In genomic region chr3:134237454-134238145, GRCh38 we compare ENCODE assay signal across 12 cellular contexts. TPM values are rescaled to one million over a fixed set of nuclear protein-coding genes. Genes with fewer than 3 reads are reported as not detected.
A peak's percentile ranks its signal among the peaks of the same experiment; 100 is the strongest.
DNase-seq lines count a peak whose midpoint lies in the region; ATAC-seq and TF ChIP-seq lines count a peak whose summit lies in the region.
"Had no signal": no experiment of that assay in that cellular context is flagged by ENCODE, and none has a peak within 500 bp of the region (broad histone marks: within the 10 kb centered on the region; RNA-seq: fewer than 3 reads in every experiment).

No MANE protein-coding gene starts in this region.

- no peak for TF ChIP-seq CTCF in breast epithelium (IDR thresholded peaks at IDR 0.05)
- TF ChIP-seq CTCF in uterus (IDR thresholded peaks at IDR 0.05), result no peak
- no peak for TF ChIP-seq CTCF in osteoblast (IDR thresholded peaks at IDR 0.05; ENCODE audit: extremely low read depth, low read depth, low read length)

- no peak for TF ChIP-seq POLR2A in breast epithelium (IDR thresholded peaks at IDR 0.05)
- TF ChIP-seq POLR2A in uterus (IDR thresholded peaks at IDR 0.05), result no peak

- no peak overlapping the region for H3K4me2 ChIP-seq in mesenchymal stem cell (ENCODE audit: low read length, poor library complexity, severe bottlenecking)
- no peak overlapping the region for H3K4me2 ChIP-seq in osteoblast (ENCODE audit: insufficient read depth, low read length)

- no peak overlapping the region for H3K4ac ChIP-seq in mesenchymal stem cell (ENCODE audit: low read depth in 1 of 2, low read length in 2 of 2)

- H3K4me3 Mint-ChIP-seq in activated naive CD4-positive, alpha-beta T cell treated with anti-CD3 and anti-CD28 coated beads, Interleukin-2, amount 50 U/mL, for 24 hours, result peak overlapping the region; percentile 1

- H2BK15ac ChIP-seq in mesenchymal stem cell (ENCODE audit: low read depth, poor library complexity, severe bottlenecking), result no peak overlapping the region

- no peak for DNase-seq in activated naive CD4-positive, alpha-beta T cell treated with Interleukin-2 at 50 U/mL for 16 hours
- DNase-seq in breast epithelium (ENCODE audit: low spot score in 2 of 2) (no peak), mesenchymal stem cell (no peak), uterus (no peak), NCI-H1694 treated with DMSO at 0.1 percent for 48 hours (lab: John Stamatoyannopoulos, UW) (no peak), osteoblast (ENCODE audit: insufficient read length, low spot score, missing footprints) (no peak)
- DNase-seq: activated naive CD4-positive, alpha-beta T cell; BE2C; stimulated activated CD4-positive, alpha-beta T cell treated with anti-CD3 and anti-CD28 coated beads, Interleukin-1b, Interleukin-23, amount 100 ng/mL, for 48 hours; testis had no signal

- peak overlapping the region; percentile 70 for H3K27ac Mint-ChIP-seq in activated naive CD4-positive, alpha-beta T cell treated with anti-CD3 and anti-CD28 coated beads, Interleukin-2, amount 50 U/mL, for 24 hours

- H2BK120ac ChIP-seq in mesenchymal stem cell (ENCODE audit: low read depth, low read length), result no peak overlapping the region

- H4K8ac ChIP-seq in mesenchymal stem cell (ENCODE audit: low read length), result no peak overlapping the region

- no peak for ATAC-seq in GM21423 (IDR thresholded peaks at IDR 0.05; ENCODE audit: unreplicated experiment)

- H3K36me3 ChIP-seq in breast epithelium (no peaks in the 10 kb centered on the region), mesenchymal stem cell (ENCODE audit: control insufficient read depth in 1 of 2, insufficient read depth in 2 of 2, low read depth in 1 of 2, low read length in 2 of 2) (no peaks in the 10 kb centered on the region), uterus (no peaks in the 10 kb centered on the region), osteoblast (ENCODE audit: insufficient read depth, low read length) (no peaks in the 10 kb centered on the region)
- H3K36me3 ChIP-seq: BE2C had no signal

- no peak overlapping the region for H3K18ac ChIP-seq in mesenchymal stem cell (ENCODE audit: low read depth in 1 of 2, low read length in 2 of 2)

- H4K20me1 ChIP-seq in osteoblast (ENCODE audit: insufficient read depth, low read length), result peaks cover 74% of the 10 kb centered on the region

- peaks cover 0 to 20% of the 10 kb centered on the region in 2 donors for H3K4me1 ChIP-seq in breast epithelium
- peaks cover 2% of the 10 kb centered on the region for H3K4me1 ChIP-seq in mesenchymal stem cell (ENCODE audit: control insufficient read depth, insufficient read depth, low read depth, low read length)
- H3K4me1 ChIP-seq in uterus, result peaks cover 0 to 27% of the 10 kb centered on the region in 2 donors
- H3K4me1 ChIP-seq in osteoblast (ENCODE audit: insufficient read depth, low read length), result peaks cover 14% of the 10 kb centered on the region
- H3K4me1 ChIP-seq: BE2C had no signal

- no peak overlapping the region for H2AFZ ChIP-seq in mesenchymal stem cell (ENCODE audit: low read depth, low read length)
- H2AFZ ChIP-seq in osteoblast (ENCODE audit: low read length), result no peak overlapping the region

- H3K9ac ChIP-seq in mesenchymal stem cell (ENCODE audit: low read length), result peak overlapping the region; percentile 8

- peaks cover 89% of the 10 kb centered on the region for H3K4me1 Mint-ChIP-seq in activated naive CD4-positive, alpha-beta T cell treated with anti-CD3 and anti-CD28 coated beads, Interleukin-2, amount 50 U/mL, for 24 hours

- no peak overlapping the region for H2BK5ac ChIP-seq in mesenchymal stem cell (ENCODE audit: low read depth, low read length, poor library complexity, severe bottlenecking)

- H3K79me1 ChIP-seq in mesenchymal stem cell (replicated peaks; ENCODE audit: low read length, poor library complexity, severe bottlenecking), result peaks cover 2% of the 10 kb centered on the region

- H3K14ac ChIP-seq in mesenchymal stem cell (ENCODE audit: low read length in 2 of 2), result no peak overlapping the region

- H3K79me2 ChIP-seq in osteoblast (ENCODE audit: insufficient read depth, low read length), result peaks cover 96% of the 10 kb centered on the region

- WGBS in mesenchymal stem cell, result 93% methylated on average over 2 of the region's 4 CpGs

- peak overlapping the region; percentile 53 to 69 for H3K27ac ChIP-seq in breast epithelium
- no peak overlapping the region for H3K27ac ChIP-seq in mesenchymal stem cell (ENCODE audit: low read length, poor library complexity, severe bottlenecking)
- H3K27ac ChIP-seq in uterus, result peak overlapping the region; percentile 46 to 67
- no peak overlapping the region for H3K27ac ChIP-seq in osteoblast (ENCODE audit: low read depth, low read length)

- intact Hi-C loops in breast epithelium (cut with DNase I; ENCODE audit: low total_unique reads), result no loop called here
- intact Hi-C loops in uterus (cut with DNase I; ENCODE audit: low total_unique reads), result no loop called here

- H3K9me3 Mint-ChIP-seq in activated naive CD4-positive, alpha-beta T cell treated with anti-CD3 and anti-CD28 coated beads, Interleukin-2, amount 50 U/mL, for 24 hours, result no peaks in the 10 kb centered on the region

- H3K27me3 Mint-ChIP-seq in activated naive CD4-positive, alpha-beta T cell treated with anti-CD3 and anti-CD28 coated beads, Interleukin-2, amount 50 U/mL, for 24 hours, result no peaks in the 10 kb centered on the region

- H3K36me3 Mint-ChIP-seq in activated naive CD4-positive, alpha-beta T cell treated with anti-CD3 and anti-CD28 coated beads, Interleukin-2, amount 50 U/mL, for 24 hours, result peaks cover 5% of the 10 kb centered on the region

- no peaks in the 10 kb centered on the region for H3K9me3 ChIP-seq in breast epithelium
- H3K9me3 ChIP-seq in mesenchymal stem cell (ENCODE audit: control insufficient read depth, low read length), result no peaks in the 10 kb centered on the region
- H3K9me3 ChIP-seq in uterus, result no peaks in the 10 kb centered on the region
- no peaks in the 10 kb centered on the region for H3K9me3 ChIP-seq in osteoblast (ENCODE audit: low read depth, low read length)
- H3K9me3 ChIP-seq: BE2C, testis had no signal

- no peaks in the 10 kb centered on the region for H3K27me3 ChIP-seq in breast epithelium
- H3K27me3 ChIP-seq in mesenchymal stem cell (ENCODE audit: control insufficient read depth in 1 of 2, insufficient read depth in 1 of 2, low read length in 2 of 2), result no peaks in the 10 kb centered on the region
- H3K27me3 ChIP-seq in uterus, result no peaks in the 10 kb centered on the region
- no peaks in the 10 kb centered on the region for H3K27me3 ChIP-seq in osteoblast (ENCODE audit: insufficient read depth, low read length)
- H3K27me3 ChIP-seq: BE2C, testis had no signal

- no peak overlapping the region for H4K91ac ChIP-seq in mesenchymal stem cell (ENCODE audit: low read length)

- H2BK12ac ChIP-seq in mesenchymal stem cell (ENCODE audit: low read length in 2 of 2), result no peak overlapping the region

- no peak overlapping the region for H3K23ac ChIP-seq in mesenchymal stem cell (ENCODE audit: low read length in 2 of 2)

- H3K4me3 ChIP-seq in breast epithelium (no peak overlapping the region), mesenchymal stem cell (ENCODE audit: insufficient read depth in 1 of 2, low read depth in 1 of 2, low read length in 2 of 2) (no peak overlapping the region), uterus (no peak overlapping the region), osteoblast (ENCODE audit: insufficient read depth, low read length) (no peak overlapping the region)
- H3K4me3 ChIP-seq: testis had no signal

- no peak overlapping the region for H2AK5ac ChIP-seq in mesenchymal stem cell (ENCODE audit: low read length, severe bottlenecking)

RNA-seq across cellular contexts. Expression of gene RYK, which starts 13.1 kb away (rescaled TPM):
- total RNA-seq in breast epithelium (100 to 1,000 TPM in 2 of 3 donors, 10 to 100 TPM in 1; 77.9 to 153 (median 150) TPM), uterus (100 to 1,000 TPM in 3 of 4 donors, 10 to 100 TPM in 1; 54.3 to 225 (median 138) TPM), osteoblast (108 and 117 TPM in 2 replicates)
- 44.0 TPM for polyA plus RNA-seq in mesenchymal stem cell (2013, experiment 1 of 2)
- polyA plus RNA-seq in mesenchymal stem cell (2013, experiment 2 of 2), result 43.8 TPM

Comparison
In these comparisons a context has a peak if more than half of its experiments do, and no peak if none do; other contexts are left out.
1. H3K27ac ChIP-seq: peak in breast epithelium (2 of 2) and uterus (2 of 2); none in mesenchymal stem cell (single experiment) and osteoblast (single experiment).